ENCODE assay signal across 1 cellular context in the genomic region with DNA sequence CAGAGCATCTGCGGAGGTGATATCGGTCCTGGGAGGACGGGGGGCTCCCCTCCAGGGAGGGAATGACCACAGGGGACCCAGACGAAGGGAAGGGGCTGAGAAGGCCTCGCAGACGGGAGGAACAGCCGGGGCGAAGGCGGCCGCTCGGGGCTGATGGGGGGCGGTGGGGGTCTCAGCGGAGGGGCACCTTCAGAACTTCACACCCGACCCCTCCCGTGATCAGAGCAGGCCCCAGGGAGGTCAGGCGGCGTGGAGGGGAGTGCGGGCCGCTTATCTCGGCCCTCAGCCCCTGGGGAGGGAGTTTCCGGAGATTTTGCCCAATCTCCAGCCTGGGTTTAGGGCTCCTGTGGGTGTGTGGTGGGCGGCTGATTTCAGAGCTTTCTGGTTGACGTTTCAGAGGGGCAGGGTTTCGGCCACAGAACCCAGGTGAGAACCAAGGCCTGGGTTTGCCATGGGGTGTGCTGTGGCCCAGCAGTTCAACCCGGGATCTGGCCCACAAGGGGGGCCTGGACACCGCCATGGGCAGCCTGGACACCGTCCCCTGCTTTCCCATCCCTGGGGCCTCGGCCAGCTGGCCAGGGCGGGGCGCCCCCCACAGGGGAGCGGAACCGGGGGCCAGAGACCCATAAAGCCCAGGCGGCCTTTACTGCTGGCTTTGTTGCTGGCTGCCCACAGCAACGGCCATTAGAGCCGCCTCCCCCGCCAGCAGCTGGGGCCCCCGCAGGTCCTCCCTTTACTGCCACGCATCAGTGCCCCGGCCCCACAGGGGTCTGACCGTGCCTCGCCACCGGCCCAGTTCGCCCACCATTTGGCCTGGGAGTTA.
TF ChIP-seq lines count a peak whose summit lies in the region.

No MANE protein-coding gene starts in this region.

TF ChIP-seq in HepG2, 621 proteins besides CTCF, POLR2A, EP300 and RAD21:
- peak; percentile 94 for TF ChIP-seq PTBP1 (IDR thresholded peaks at IDR 0.05; ENCODE audit: low read depth, low read length, poor library complexity, severe bottlenecking)
- TF ChIP-seq ASH2L (IDR thresholded peaks at IDR 0.05; ENCODE audit: insufficient read length, low read depth, low read length) = no peak
- no peak for TF ChIP-seq RBAK (CRISPR knock-in tag; IDR thresholded peaks at IDR 0.05)
- TF ChIP-seq, protein P1, sequence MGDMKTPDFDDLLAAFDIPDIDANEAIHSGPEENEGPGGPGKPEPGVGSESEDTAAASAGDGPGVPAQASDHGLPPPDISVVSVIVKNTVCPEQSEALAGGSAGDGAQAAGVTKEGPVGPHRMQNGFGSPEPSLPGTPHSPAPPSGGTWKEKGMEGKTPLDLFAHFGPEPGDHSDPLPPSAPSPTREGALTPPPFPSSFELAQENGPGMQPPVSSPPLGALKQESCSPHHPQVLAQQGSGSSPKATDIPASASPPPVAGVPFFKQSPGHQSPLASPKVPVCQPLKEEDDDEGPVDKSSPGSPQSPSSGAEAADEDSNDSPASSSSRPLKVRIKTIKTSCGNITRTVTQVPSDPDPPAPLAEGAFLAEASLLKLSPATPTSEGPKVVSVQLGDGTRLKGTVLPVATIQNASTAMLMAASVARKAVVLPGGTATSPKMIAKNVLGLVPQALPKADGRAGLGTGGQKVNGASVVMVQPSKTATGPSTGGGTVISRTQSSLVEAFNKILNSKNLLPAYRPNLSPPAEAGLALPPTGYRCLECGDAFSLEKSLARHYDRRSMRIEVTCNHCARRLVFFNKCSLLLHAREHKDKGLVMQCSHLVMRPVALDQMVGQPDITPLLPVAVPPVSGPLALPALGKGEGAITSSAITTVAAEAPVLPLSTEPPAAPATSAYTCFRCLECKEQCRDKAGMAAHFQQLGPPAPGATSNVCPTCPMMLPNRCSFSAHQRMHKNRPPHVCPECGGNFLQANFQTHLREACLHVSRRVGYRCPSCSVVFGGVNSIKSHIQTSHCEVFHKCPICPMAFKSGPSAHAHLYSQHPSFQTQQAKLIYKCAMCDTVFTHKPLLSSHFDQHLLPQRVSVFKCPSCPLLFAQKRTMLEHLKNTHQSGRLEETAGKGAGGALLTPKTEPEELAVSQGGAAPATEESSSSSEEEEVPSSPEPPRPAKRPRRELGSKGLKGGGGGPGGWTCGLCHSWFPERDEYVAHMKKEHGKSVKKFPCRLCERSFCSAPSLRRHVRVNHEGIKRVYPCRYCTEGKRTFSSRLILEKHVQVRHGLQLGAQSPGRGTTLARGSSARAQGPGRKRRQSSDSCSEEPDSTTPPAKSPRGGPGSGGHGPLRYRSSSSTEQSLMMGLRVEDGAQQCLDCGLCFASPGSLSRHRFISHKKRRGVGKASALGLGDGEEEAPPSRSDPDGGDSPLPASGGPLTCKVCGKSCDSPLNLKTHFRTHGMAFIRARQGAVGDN (CRISPR knock-in tag; IDR thresholded peaks at IDR 0.05) = peak; percentile 54; the same call in 1 of the 2 replicates
- no peak for TF ChIP-seq ZFP36L2 (CRISPR knock-in tag; IDR thresholded peaks at IDR 0.05)
- TF ChIP-seq, protein P2, sequence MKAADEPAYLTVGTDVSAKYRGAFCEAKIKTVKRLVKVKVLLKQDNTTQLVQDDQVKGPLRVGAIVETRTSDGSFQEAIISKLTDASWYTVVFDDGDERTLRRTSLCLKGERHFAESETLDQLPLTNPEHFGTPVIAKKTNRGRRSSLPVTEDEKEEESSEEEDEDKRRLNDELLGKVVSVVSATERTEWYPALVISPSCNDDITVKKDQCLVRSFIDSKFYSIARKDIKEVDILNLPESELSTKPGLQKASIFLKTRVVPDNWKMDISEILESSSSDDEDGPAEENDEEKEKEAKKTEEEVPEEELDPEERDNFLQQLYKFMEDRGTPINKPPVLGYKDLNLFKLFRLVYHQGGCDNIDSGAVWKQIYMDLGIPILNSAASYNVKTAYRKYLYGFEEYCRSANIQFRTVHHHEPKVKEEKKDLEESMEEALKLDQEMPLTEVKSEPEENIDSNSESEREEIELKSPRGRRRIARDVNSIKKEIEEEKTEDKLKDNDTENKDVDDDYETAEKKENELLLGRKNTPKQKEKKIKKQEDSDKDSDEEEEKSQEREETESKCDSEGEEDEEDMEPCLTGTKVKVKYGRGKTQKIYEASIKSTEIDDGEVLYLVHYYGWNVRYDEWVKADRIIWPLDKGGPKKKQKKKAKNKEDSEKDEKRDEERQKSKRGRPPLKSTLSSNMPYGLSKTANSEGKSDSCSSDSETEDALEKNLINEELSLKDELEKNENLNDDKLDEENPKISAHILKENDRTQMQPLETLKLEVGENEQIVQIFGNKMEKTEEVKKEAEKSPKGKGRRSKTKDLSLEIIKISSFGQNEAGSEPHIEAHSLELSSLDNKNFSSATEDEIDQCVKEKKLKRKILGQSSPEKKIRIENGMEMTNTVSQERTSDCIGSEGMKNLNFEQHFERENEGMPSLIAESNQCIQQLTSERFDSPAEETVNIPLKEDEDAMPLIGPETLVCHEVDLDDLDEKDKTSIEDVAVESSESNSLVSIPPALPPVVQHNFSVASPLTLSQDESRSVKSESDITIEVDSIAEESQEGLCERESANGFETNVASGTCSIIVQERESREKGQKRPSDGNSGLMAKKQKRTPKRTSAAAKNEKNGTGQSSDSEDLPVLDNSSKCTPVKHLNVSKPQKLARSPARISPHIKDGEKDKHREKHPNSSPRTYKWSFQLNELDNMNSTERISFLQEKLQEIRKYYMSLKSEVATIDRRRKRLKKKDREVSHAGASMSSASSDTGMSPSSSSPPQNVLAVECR (CRISPR knock-in tag; IDR thresholded peaks at IDR 0.05; ENCODE audit: borderline replicate concordance) = 0 out of 2 replicates have a peak, but pooled peaks have one; percentile 14
- TF ChIP-seq ZNF562 (CRISPR knock-in tag; IDR thresholded peaks at IDR 0.05; ENCODE audit: borderline replicate concordance) = no peak
- TF ChIP-seq, protein P3, sequence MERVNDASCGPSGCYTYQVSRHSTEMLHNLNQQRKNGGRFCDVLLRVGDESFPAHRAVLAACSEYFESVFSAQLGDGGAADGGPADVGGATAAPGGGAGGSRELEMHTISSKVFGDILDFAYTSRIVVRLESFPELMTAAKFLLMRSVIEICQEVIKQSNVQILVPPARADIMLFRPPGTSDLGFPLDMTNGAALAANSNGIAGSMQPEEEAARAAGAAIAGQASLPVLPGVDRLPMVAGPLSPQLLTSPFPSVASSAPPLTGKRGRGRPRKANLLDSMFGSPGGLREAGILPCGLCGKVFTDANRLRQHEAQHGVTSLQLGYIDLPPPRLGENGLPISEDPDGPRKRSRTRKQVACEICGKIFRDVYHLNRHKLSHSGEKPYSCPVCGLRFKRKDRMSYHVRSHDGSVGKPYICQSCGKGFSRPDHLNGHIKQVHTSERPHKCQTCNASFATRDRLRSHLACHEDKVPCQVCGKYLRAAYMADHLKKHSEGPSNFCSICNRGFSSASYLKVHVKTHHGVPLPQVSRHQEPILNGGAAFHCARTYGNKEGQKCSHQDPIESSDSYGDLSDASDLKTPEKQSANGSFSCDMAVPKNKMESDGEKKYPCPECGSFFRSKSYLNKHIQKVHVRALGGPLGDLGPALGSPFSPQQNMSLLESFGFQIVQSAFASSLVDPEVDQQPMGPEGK (CRISPR knock-in tag; IDR thresholded peaks at IDR 0.05) = peak; percentile 8; the same call in 1 of the 2 replicates
- TF ChIP-seq, protein P4, sequence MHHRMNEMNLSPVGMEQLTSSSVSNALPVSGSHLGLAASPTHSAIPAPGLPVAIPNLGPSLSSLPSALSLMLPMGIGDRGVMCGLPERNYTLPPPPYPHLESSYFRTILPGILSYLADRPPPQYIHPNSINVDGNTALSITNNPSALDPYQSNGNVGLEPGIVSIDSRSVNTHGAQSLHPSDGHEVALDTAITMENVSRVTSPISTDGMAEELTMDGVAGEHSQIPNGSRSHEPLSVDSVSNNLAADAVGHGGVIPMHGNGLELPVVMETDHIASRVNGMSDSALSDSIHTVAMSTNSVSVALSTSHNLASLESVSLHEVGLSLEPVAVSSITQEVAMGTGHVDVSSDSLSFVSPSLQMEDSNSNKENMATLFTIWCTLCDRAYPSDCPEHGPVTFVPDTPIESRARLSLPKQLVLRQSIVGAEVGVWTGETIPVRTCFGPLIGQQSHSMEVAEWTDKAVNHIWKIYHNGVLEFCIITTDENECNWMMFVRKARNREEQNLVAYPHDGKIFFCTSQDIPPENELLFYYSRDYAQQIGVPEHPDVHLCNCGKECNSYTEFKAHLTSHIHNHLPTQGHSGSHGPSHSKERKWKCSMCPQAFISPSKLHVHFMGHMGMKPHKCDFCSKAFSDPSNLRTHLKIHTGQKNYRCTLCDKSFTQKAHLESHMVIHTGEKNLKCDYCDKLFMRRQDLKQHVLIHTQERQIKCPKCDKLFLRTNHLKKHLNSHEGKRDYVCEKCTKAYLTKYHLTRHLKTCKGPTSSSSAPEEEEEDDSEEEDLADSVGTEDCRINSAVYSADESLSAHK (CRISPR knock-in tag; IDR thresholded peaks at IDR 0.05; ENCODE audit: borderline replicate concordance) = peak; percentile 99
- TF ChIP-seq RORA (CRISPR knock-in tag; IDR thresholded peaks at IDR 0.05) = no peak
- TF ChIP-seq, protein P5, sequence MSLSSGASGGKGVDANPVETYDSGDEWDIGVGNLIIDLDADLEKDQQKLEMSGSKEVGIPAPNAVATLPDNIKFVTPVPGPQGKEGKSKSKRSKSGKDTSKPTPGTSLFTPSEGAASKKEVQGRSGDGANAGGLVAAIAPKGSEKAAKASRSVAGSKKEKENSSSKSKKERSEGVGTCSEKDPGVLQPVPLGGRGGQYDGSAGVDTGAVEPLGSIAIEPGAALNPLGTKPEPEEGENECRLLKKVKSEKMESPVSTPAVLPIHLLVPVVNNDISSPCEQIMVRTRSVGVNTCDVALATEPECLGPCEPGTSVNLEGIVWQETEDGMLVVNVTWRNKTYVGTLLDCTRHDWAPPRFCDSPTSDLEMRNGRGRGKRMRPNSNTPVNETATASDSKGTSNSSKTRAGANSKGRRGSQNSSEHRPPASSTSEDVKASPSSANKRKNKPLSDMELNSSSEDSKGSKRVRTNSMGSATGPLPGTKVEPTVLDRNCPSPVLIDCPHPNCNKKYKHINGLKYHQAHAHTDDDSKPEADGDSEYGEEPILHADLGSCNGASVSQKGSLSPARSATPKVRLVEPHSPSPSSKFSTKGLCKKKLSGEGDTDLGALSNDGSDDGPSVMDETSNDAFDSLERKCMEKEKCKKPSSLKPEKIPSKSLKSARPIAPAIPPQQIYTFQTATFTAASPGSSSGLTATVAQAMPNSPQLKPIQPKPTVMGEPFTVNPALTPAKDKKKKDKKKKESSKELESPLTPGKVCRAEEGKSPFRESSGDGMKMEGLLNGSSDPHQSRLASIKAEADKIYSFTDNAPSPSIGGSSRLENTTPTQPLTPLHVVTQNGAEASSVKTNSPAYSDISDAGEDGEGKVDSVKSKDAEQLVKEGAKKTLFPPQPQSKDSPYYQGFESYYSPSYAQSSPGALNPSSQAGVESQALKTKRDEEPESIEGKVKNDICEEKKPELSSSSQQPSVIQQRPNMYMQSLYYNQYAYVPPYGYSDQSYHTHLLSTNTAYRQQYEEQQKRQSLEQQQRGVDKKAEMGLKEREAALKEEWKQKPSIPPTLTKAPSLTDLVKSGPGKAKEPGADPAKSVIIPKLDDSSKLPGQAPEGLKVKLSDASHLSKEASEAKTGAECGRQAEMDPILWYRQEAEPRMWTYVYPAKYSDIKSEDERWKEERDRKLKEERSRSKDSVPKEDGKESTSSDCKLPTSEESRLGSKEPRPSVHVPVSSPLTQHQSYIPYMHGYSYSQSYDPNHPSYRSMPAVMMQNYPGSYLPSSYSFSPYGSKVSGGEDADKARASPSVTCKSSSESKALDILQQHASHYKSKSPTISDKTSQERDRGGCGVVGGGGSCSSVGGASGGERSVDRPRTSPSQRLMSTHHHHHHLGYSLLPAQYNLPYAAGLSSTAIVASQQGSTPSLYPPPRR (CRISPR knock-in tag; IDR thresholded peaks at IDR 0.05; ENCODE audit: borderline replicate concordance) = no peak
- TF ChIP-seq AGO2 (optimal IDR thresholded peaks at IDR 0.05; ENCODE audit: low read depth, low read length) = peak; percentile 92
- TF ChIP-seq ATRX (CRISPR knock-in tag; IDR thresholded peaks at IDR 0.05; ENCODE audit: borderline replicate concordance) = no peak
- TF ChIP-seq, protein P6, sequence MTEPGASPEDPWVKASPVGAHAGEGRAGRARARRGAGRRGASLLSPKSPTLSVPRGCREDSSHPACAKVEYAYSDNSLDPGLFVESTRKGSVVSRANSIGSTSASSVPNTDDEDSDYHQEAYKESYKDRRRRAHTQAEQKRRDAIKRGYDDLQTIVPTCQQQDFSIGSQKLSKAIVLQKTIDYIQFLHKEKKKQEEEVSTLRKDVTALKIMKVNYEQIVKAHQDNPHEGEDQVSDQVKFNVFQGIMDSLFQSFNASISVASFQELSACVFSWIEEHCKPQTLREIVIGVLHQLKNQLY (CRISPR knock-in tag; IDR thresholded peaks at IDR 0.05) = no peak
- TF ChIP-seq, protein P7, sequence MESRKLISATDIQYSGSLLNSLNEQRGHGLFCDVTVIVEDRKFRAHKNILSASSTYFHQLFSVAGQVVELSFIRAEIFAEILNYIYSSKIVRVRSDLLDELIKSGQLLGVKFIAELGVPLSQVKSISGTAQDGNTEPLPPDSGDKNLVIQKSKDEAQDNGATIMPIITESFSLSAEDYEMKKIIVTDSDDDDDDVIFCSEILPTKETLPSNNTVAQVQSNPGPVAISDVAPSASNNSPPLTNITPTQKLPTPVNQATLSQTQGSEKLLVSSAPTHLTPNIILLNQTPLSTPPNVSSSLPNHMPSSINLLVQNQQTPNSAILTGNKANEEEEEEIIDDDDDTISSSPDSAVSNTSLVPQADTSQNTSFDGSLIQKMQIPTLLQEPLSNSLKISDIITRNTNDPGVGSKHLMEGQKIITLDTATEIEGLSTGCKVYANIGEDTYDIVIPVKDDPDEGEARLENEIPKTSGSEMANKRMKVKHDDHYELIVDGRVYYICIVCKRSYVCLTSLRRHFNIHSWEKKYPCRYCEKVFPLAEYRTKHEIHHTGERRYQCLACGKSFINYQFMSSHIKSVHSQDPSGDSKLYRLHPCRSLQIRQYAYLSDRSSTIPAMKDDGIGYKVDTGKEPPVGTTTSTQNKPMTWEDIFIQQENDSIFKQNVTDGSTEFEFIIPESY (CRISPR knock-in tag; IDR thresholded peaks at IDR 0.05) = peak; percentile 85
